9 cellular contexts compared by ENCODE assay signal in the genomic region with DNA sequence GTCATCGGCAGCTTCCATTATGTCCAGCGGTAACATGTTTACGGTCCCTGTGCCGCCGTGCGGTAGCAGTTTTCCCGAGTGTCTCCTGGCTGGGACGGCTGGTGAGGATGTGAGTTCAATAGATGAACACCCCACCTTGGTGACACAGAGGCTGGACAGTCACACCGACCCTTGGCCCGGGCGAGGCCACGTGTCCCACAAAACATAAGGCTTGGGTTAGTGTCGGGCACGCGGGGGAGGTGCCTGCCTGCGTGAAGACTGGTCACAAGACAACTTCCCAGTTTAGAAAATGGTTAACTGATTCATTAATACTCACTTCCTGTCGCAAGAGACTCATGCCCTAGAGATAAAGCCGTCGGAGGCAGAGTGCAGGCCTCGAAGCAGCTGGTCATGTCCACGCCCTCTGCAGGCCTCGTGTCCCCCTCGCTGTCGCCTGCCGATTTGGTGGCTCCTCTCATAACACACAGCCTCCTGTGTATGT. TPM values are rescaled to one million over a fixed set of nuclear protein-coding genes. Genes with fewer than 3 reads are reported as not detected.
DNase-seq lines count a peak whose midpoint lies in the region; ATAC-seq and TF ChIP-seq lines count a peak whose summit lies in the region.
"Had no signal": no experiment of that assay in that cellular context is flagged by ENCODE, and none has a peak within 500 bp of the region (broad histone marks: within the 10 kb centered on the region; RNA-seq: fewer than 3 reads in every experiment).

No MANE protein-coding gene starts in this region.

- no peak overlapping the region for H3K14ac ChIP-seq in neuronal stem cell (ENCODE audit: low read length)

- H2BK15ac ChIP-seq in neuronal stem cell (ENCODE audit: low read length), result peak overlapping the region; percentile 7

- ATAC-seq in GM21528 (IDR thresholded peaks at IDR 0.05; ENCODE audit: low FRiP score, unreplicated experiment) (peak; percentile 58), GM21825 (IDR thresholded peaks at IDR 0.05; ENCODE audit: unreplicated experiment) (no peak), GM19397 (IDR thresholded peaks at IDR 0.05; ENCODE audit: unreplicated experiment) (no peak)

- TF ChIP-seq POLR2A in erythroblast (IDR thresholded peaks at IDR 0.05; ENCODE audit: low read length), result no peak

- peaks cover 15% of the 10 kb centered on the region for H3K79me1 ChIP-seq in neuronal stem cell (ENCODE audit: low read depth, low read length)

- H2BK5ac ChIP-seq in neuronal stem cell (ENCODE audit: low read length), result no peak overlapping the region

- H4K8ac ChIP-seq in neuronal stem cell (ENCODE audit: low read depth, low read length), result no peak overlapping the region

- H3K9ac ChIP-seq in neuronal stem cell (ENCODE audit: low read depth, low read length, poor library complexity), result no peak overlapping the region

- H3K36me3 ChIP-seq in neuronal stem cell (replicated peaks in 1 of 2; ENCODE audit: control insufficient read depth in 2 of 2, insufficient read depth in 2 of 2, low read length in 2 of 2), result peaks cover 0 to 18% of the 10 kb centered on the region in 2 donors
- H3K36me3 ChIP-seq: breast epithelium had no signal

- no peak overlapping the region for H2BK12ac ChIP-seq in neuronal stem cell (ENCODE audit: low read length)

- H4K91ac ChIP-seq in neuronal stem cell (ENCODE audit: low read depth, low read length, poor library complexity), result no peak overlapping the region

- H3K23ac ChIP-seq in neuronal stem cell (ENCODE audit: low read depth, low read length, poor library complexity), result peak overlapping the region; percentile 75

- peak overlapping the region; percentile 78 for H3K18ac ChIP-seq in neuronal stem cell (ENCODE audit: low read length)

- H2AFZ ChIP-seq in neuronal stem cell (ENCODE audit: low read length), result no peak overlapping the region

- no peaks in the 10 kb centered on the region for H3K27me3 ChIP-seq in neuronal stem cell (ENCODE audit: control insufficient read depth in 3 of 3, insufficient read depth in 3 of 3, low read depth in 1 of 3, low read length in 3 of 3)
- H3K27me3 ChIP-seq: breast epithelium had no signal

- no peak overlapping the region for H2BK120ac ChIP-seq in neuronal stem cell (ENCODE audit: low read depth, low read length)

- peak overlapping the region; percentile 18 for H3K4me2 ChIP-seq in neuronal stem cell (ENCODE audit: insufficient read depth, low read length, poor library complexity, severe bottlenecking)

- H3K4me3 ChIP-seq in neuronal stem cell (ENCODE audit: low read length in 2 of 2), result peak overlapping the region in 1 of 2 donors; percentile 20
- H3K4me3 ChIP-seq: breast epithelium had no signal

- no peak overlapping the region for H3K27ac ChIP-seq in neuronal stem cell (replicated peaks; ENCODE audit: low read length)

- peak overlapping the region; percentile 34 for H2AK5ac ChIP-seq in neuronal stem cell (ENCODE audit: low read depth, low read length)

- no peak overlapping the region for H3K4ac ChIP-seq in neuronal stem cell (ENCODE audit: low read length)

- H3K4me1 ChIP-seq in neuronal stem cell (ENCODE audit: control insufficient read depth in 2 of 2, insufficient read depth in 1 of 2, low read depth in 1 of 2, low read length in 2 of 2), result peaks cover 31 to 39% of the 10 kb centered on the region in 2 donors
- H3K4me1 ChIP-seq: breast epithelium had no signal

- peaks cover 0 to 2% of the 10 kb centered on the region in 2 donors for H3K9me3 ChIP-seq in neuronal stem cell (replicated peaks in 1 of 2; ENCODE audit: control insufficient read depth in 2 of 2, insufficient read depth in 1 of 2, low read depth in 1 of 2, low read length in 2 of 2)
- H3K9me3 ChIP-seq: breast epithelium had no signal

- DNase-seq in AG08395 (ENCODE audit: low spot score) (peak; percentile 64), SW480 (ENCODE audit: low spot score) (peak; percentile 73), erythroblast (lab: John Stamatoyannopoulos, UW) (peak; percentile 69 to 77), neuronal stem cell (ENCODE audit: low spot score) (no peak), cortex of kidney (lab: John Stamatoyannopoulos, UW) (no peak)

- WGBS in neuronal stem cell (ENCODE audit: extremely low coverage in 2 of 2, insufficient read length in 2 of 2, insufficient replicate concordance in 1 of 2), 2 donors, result no CpG with 5 or more reads among the region's 25 CpGs

RNA-seq across cellular contexts. Expression of gene RASA3, which starts 17.2 kb away (rescaled TPM):
- polyA plus RNA-seq in neuronal stem cell (2013, experiment 1 of 2), result 9.5 TPM
- 8.9 TPM for polyA plus RNA-seq in neuronal stem cell (2013, experiment 2 of 2)

Comparison
In these comparisons a context has a peak if more than half of its experiments do, and no peak if none do; other contexts are left out.
1. DNase-seq: peak in AG08395 (single experiment), SW480 (single experiment) and erythroblast (2 of 2); none in neuronal stem cell (single experiment) and cortex of kidney (single experiment).